In genomic region chr2:36407403-36407802, GRCh38 we compare ENCODE assay signal across 22 cellular contexts. TPM values are rescaled to one million over a fixed set of nuclear protein-coding genes. Genes with fewer than 3 reads are reported as not detected.
DNase-seq lines count a peak whose midpoint lies in the region; ATAC-seq, FAIRE-seq and TF ChIP-seq lines count a peak whose summit lies in the region.
"Had no signal": no experiment of that assay in that cellular context is flagged by ENCODE, and none has a peak within 500 bp of the region (broad histone marks: within the 10 kb centered on the region; RNA-seq: fewer than 3 reads in every experiment).

No MANE protein-coding gene starts in this region.

- 33% methylated on average over 4 of the region's 4 CpGs for WGBS in suprapubic skin

- H3K4me1 ChIP-seq in keratinocyte (ENCODE audit: control insufficient read depth, extremely low read depth, insufficient read depth, low read length), result peaks cover 48% of the 10 kb centered on the region
- peaks cover 28% of the 10 kb centered on the region for H3K4me1 ChIP-seq in suprapubic skin

- no peak overlapping the region for H3K4me2 ChIP-seq in keratinocyte (ENCODE audit: control insufficient read depth, extremely low read depth, insufficient read depth, low read depth, low read length)

- H3K79me2 ChIP-seq in keratinocyte (ENCODE audit: control insufficient read depth, insufficient read depth, low read length), result peaks cover 86% of the 10 kb centered on the region

- H3K27ac ChIP-seq in brain microvascular endothelial cell, result peak overlapping the region; percentile 71
- H3K27ac ChIP-seq in keratinocyte (ENCODE audit: control insufficient read depth, insufficient read depth, low read length), result peak overlapping the region; percentile 22
- peak overlapping the region; percentile 55 for H3K27ac ChIP-seq in suprapubic skin
- H3K27ac ChIP-seq: 22Rv1, SK-N-MC had no signal

- no peaks in the 10 kb centered on the region for H3K27me3 ChIP-seq in brain microvascular endothelial cell (replicated peaks)
- H3K27me3 ChIP-seq in keratinocyte (ENCODE audit: control insufficient read depth, extremely low read depth, insufficient read depth, low read length), result no peaks in the 10 kb centered on the region
- no peaks in the 10 kb centered on the region for H3K27me3 ChIP-seq in suprapubic skin
- H3K27me3 ChIP-seq: upper lobe of left lung had no signal

- FAIRE-seq in keratinocyte (lab: Jason Lieb, UNC), result no peak
- FAIRE-seq: GM18507 had no signal

- TF ChIP-seq EP300 in suprapubic skin (IDR thresholded peaks at IDR 0.05), result no peak

- H3K9ac ChIP-seq in keratinocyte (ENCODE audit: control insufficient read depth, extremely low read depth, insufficient read depth, low read length), result no peak overlapping the region

- H3K9me1 ChIP-seq in keratinocyte (ENCODE audit: control insufficient read depth, extremely low read depth, insufficient read depth, low read length), result no peaks in the 10 kb centered on the region

- H4K20me1 ChIP-seq in keratinocyte (ENCODE audit: control insufficient read depth, extremely low read depth, insufficient read depth, low read length), result no peaks in the 10 kb centered on the region

- no peak overlapping the region for H3K4me3 ChIP-seq in brain microvascular endothelial cell (ENCODE audit: low read depth, low read length)
- H3K4me3 ChIP-seq in keratinocyte (ENCODE audit: control insufficient read depth in 2 of 3, extremely low read depth in 1 of 3, insufficient read depth in 2 of 3, low read depth in 1 of 3, low read length in 3 of 3), result no peak overlapping the region
- no peak overlapping the region for H3K4me3 ChIP-seq in suprapubic skin
- H3K4me3 ChIP-seq: lower lobe of right lung, SK-N-MC, upper lobe of left lung had no signal

- no peak for ATAC-seq in GM21515 (IDR thresholded peaks at IDR 0.05; ENCODE audit: unreplicated experiment)
- ATAC-seq: activated CD4-positive, CD25-positive, alpha-beta regulatory T cell treated with anti-CD3 and anti-CD28 coated beads, Interleukin-2, amount 50 U/mL, for 24 hours; activated T-cell treated with anti-CD3 and anti-CD28 coated beads, Interleukin-2, amount 50 U/mL, for 72 hours; effector memory CD8-positive, alpha-beta T cell had no signal

- no peak for TF ChIP-seq CTCF in brain microvascular endothelial cell (IDR thresholded peaks at IDR 0.05; ENCODE audit: low read depth, low read length, missing control alignments)
- TF ChIP-seq CTCF in keratinocyte (optimal IDR thresholded peaks at IDR 0.05 in 1 of 3, IDR thresholded peaks at IDR 0.05 in 1 of 3, conservative IDR thresholded peaks at IDR 0.05 in 1 of 3; ENCODE audit: extremely low read depth in 1 of 3, insufficient read depth in 2 of 3, low read length in 3 of 3), result no peak
- no peak for TF ChIP-seq CTCF in suprapubic skin (IDR thresholded peaks at IDR 0.05)

- no peaks in the 10 kb centered on the region for H3K9me3 ChIP-seq in keratinocyte (ENCODE audit: control insufficient read depth, low read depth, low read length)
- no peaks in the 10 kb centered on the region for H3K9me3 ChIP-seq in suprapubic skin
- H3K9me3 ChIP-seq: lower lobe of right lung, upper lobe of left lung had no signal

- dilution Hi-C loops in keratinocyte (cut with MboI; ENCODE audit: extremely low pct_ligation_motif_present, low sequenced_read_pairs), result no loop called here

- DNase-seq in DMS 273 (lab: John Stamatoyannopoulos, UW; ENCODE audit: unreplicated experiment), result peak; percentile 23
- no peak for DNase-seq in DMS 273 treated with DMSO at 0.1 percent for 48 hours (lab: John Stamatoyannopoulos, UW)
- DNase-seq in brain microvascular endothelial cell, result no peak
- DNase-seq in keratinocyte (ENCODE audit: low read depth, low spot score), result no peak
- no peak for DNase-seq in suprapubic skin (ENCODE audit: low spot score in 2 of 2)
- DNase-seq in nucleus accumbens (lab: John Stamatoyannopoulos, UW), result no peak
- DNase-seq in DMS153 treated with DMSO at 0.1 percent for 48 hours (lab: John Stamatoyannopoulos, UW; ENCODE audit: unreplicated experiment), result no peak
- DNase-seq: activated CD8-positive, alpha-beta memory T cell treated with anti-CD3 and anti-CD28 coated beads for 24 hours; activated naive CD4-positive, alpha-beta T cell treated with anti-CD3 and anti-CD28 coated beads, Interleukin-2, amount 10 ng/mL, durations not matched to agents 7 days and 5 days; activated T-cell treated with anti-CD3 and anti-CD28 coated beads, Interleukin-2, amount 50 U/mL, for 72 hours; effector memory CD8-positive, alpha-beta T cell; immature natural killer cell; lower lobe of right lung; NCI-H524; stimulated activated naive CD4-positive, alpha-beta T cell; T1000; upper lobe of left lung had no signal

- H3K36me3 ChIP-seq in brain microvascular endothelial cell (replicated peaks) (no peaks in the 10 kb centered on the region), keratinocyte (ENCODE audit: control insufficient read depth in 2 of 2, extremely low read depth in 1 of 2, insufficient read depth in 2 of 2, low read length in 2 of 2) (peaks cover 3 to 11% of the 10 kb centered on the region in 2 experiments), suprapubic skin (no peaks in the 10 kb centered on the region)
- H3K36me3 ChIP-seq: lower lobe of right lung, upper lobe of left lung had no signal

- no peak for TF ChIP-seq POLR2A in suprapubic skin (IDR thresholded peaks at IDR 0.05)

- in situ Hi-C loops in brain microvascular endothelial cell (cut with HindIII; ENCODE audit: low pct_ligation_motif_present, low sequenced_read_pairs), result no loop called here

- no peak overlapping the region for H2AFZ ChIP-seq in keratinocyte (ENCODE audit: control insufficient read depth, low read length)

RNA-seq across cellular contexts. Expression of gene CRIM1, which starts 51.8 kb away (rescaled TPM):
- 98.3 to 136 TPM (median 116 TPM) in 3 replicates for polyA plus RNA-seq in keratinocyte
- polyA plus RNA-seq in keratinocyte (2011; ENCODE audit: low read depth), result 32.2 TPM
- polyA plus RNA-seq in keratinocyte (2011; cell fraction: cytosol; rRNA removed), result 54.2 and 69.7 TPM in 2 replicates
- 316 and 318 TPM in 2 replicates for polyA plus RNA-seq in keratinocyte (2011; cell fraction: nucleus; rRNA removed)
- 51.3 and 110 TPM in 2 replicates for polyA plus RNA-seq in keratinocyte (2012; ENCODE audit: low replicate concordance)
- 353 to 631 TPM (median 519 TPM) in 3 replicates for polyA minus RNA-seq in keratinocyte
- 371 TPM for polyA minus RNA-seq in keratinocyte (2011; cell fraction: cytosol; rRNA and poly(A)+ RNA removed)
- polyA minus RNA-seq in keratinocyte (2011; cell fraction: nucleus; rRNA and poly(A)+ RNA removed), result 966 and 975 TPM in 2 replicates
- total RNA-seq in suprapubic skin, result 100 to 1,000 TPM in 2 of 4 donors, 10 to 100 TPM in 2; 72.6 to 162 (median 112) TPM
